1 cellular context compared by ENCODE assay signal in genomic region chr2:178277741-178278197, GRCh38.
TF ChIP-seq lines count a peak whose summit lies in the region.

No MANE protein-coding gene starts in this region.

TF ChIP-seq in K562, 482 proteins besides CTCF, POLR2A, EP300 and RAD21 (continued from another document and continues in another):
- TF ChIP-seq, protein P1, sequence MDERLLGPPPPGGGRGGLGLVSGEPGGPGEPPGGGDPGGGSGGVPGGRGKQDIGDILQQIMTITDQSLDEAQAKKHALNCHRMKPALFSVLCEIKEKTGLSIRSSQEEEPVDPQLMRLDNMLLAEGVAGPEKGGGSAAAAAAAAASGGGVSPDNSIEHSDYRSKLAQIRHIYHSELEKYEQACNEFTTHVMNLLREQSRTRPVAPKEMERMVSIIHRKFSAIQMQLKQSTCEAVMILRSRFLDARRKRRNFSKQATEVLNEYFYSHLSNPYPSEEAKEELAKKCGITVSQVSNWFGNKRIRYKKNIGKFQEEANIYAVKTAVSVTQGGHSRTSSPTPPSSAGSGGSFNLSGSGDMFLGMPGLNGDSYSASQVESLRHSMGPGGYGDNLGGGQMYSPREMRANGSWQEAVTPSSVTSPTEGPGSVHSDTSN (CRISPR knock-in tag; IDR thresholded peaks at IDR 0.05; ENCODE audit: low read depth), result no peak
- TF ChIP-seq, protein P1 (tag; conservative IDR thresholded peaks at IDR 0.05; ENCODE audit: low read depth), result no peak
- TF ChIP-seq CBX1 (IDR thresholded peaks at IDR 0.05; ENCODE audit: low read depth) (no peak), SNAPC5 (CRISPR knock-in tag; IDR thresholded peaks at IDR 0.05) (no peak), CBFA2T2 (conservative IDR thresholded peaks at IDR 0.05) (peak; percentile 60), TSC22D4 (tag; IDR thresholded peaks at IDR 0.05) (no peak), RAD51 (IDR thresholded peaks at IDR 0.05; ENCODE audit: borderline replicate concordance, low read depth) (peak; percentile 90), ZBTB17 (CRISPR knock-in tag; IDR thresholded peaks at IDR 0.05) (no peak), ZNF764 (CRISPR knock-in tag; IDR thresholded peaks at IDR 0.05; ENCODE audit: low read depth) (no peak), NCOR1 (IDR thresholded peaks at IDR 0.05) (no peak), MEIS2 (IDR thresholded peaks at IDR 0.05; ENCODE audit: partially characterized antibody) (no peak), MCM3 (IDR thresholded peaks at IDR 0.05) (no peak), BRCA1 (IDR thresholded peaks at IDR 0.05) (no peak), BRCA1 (CRISPR knock-in tag; IDR thresholded peaks at IDR 0.05) (no peak), TEAD1 (CRISPR knock-in tag; IDR thresholded peaks at IDR 0.05) (no peak), KDM4B (IDR thresholded peaks at IDR 0.05; ENCODE audit: borderline replicate concordance in 2 of 2, low read depth in 1 of 2) (no peak), ZNF347 (CRISPR knock-in tag; IDR thresholded peaks at IDR 0.05; ENCODE audit: low read depth) (no peak), ZBTB11 (CRISPR knock-in tag; IDR thresholded peaks at IDR 0.05) (no peak), YY1 (IDR thresholded peaks at IDR 0.05; ENCODE audit: borderline replicate concordance in 1 of 3, control insufficient read depth in 1 of 3, extremely low read depth in 1 of 3, insufficient read depth in 3 of 3, insufficient read length in 1 of 3, insufficient replicate concordance in 2 of 3, low read depth in 1 of 3, low read length in 2 of 3) (no peak), MLLT1 (IDR thresholded peaks at IDR 0.05) (peak; percentile 29 to 73; a peak in 1 of 4 replicates), ZNF445 (CRISPR knock-in tag; IDR thresholded peaks at IDR 0.05; ENCODE audit: low read depth) (no peak), HDGF (IDR thresholded peaks at IDR 0.05) (no peak), ELK3 (CRISPR knock-in tag; IDR thresholded peaks at IDR 0.05) (no peak), SMC3 (conservative IDR thresholded peaks at IDR 0.05; ENCODE audit: insufficient read depth, low read depth, low read length) (no peak), CEBPB (tag; IDR thresholded peaks at IDR 0.05) (peak; percentile 76), MBD2 (IDR thresholded peaks at IDR 0.05; ENCODE audit: borderline replicate concordance, low read depth) (no peak), SMARCA4 (IDR thresholded peaks at IDR 0.05) (peak; percentile 57; the same call in 1 of the 2 replicates), GABPA (tag; conservative IDR thresholded peaks at IDR 0.05; ENCODE audit: low read depth) (no peak), ZNF778 (CRISPR knock-in tag; IDR thresholded peaks at IDR 0.05) (no peak), SAFB2 (IDR thresholded peaks at IDR 0.05; ENCODE audit: borderline replicate concordance, low read depth, low read length, severe bottlenecking) (no peak), BCL6 (CRISPR knock-in tag; IDR thresholded peaks at IDR 0.05) (no peak), CHCHD3 (CRISPR knock-in tag; IDR thresholded peaks at IDR 0.05) (no peak), BACH1 (tag; IDR thresholded peaks at IDR 0.05) (no peak), ZNF175 (CRISPR knock-in tag; IDR thresholded peaks at IDR 0.05; ENCODE audit: low read depth) (no peak), MECOM (CRISPR knock-in tag; IDR thresholded peaks at IDR 0.05) (no peak)
- TF ChIP-seq, protein P2, sequence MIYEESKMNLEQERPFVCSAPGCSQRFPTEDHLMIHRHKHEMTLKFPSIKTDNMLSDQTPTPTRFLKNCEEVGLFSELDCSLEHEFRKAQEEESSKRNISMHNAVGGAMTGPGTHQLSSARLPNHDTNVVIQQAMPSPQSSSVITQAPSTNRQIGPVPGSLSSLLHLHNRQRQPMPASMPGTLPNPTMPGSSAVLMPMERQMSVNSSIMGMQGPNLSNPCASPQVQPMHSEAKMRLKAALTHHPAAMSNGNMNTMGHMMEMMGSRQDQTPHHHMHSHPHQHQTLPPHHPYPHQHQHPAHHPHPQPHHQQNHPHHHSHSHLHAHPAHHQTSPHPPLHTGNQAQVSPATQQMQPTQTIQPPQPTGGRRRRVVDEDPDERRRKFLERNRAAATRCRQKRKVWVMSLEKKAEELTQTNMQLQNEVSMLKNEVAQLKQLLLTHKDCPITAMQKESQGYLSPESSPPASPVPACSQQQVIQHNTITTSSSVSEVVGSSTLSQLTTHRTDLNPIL (CRISPR knock-in tag; IDR thresholded peaks at IDR 0.05), result no peak
- TF ChIP-seq, protein P3, sequence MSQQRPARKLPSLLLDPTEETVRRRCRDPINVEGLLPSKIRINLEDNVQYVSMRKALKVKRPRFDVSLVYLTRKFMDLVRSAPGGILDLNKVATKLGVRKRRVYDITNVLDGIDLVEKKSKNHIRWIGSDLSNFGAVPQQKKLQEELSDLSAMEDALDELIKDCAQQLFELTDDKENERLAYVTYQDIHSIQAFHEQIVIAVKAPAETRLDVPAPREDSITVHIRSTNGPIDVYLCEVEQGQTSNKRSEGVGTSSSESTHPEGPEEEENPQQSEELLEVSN (IDR thresholded peaks at IDR 0.05; ENCODE audit: borderline replicate concordance in 1 of 2, extremely low read depth in 1 of 2, insufficient read depth in 1 of 2, insufficient read length in 1 of 2, low read depth in 1 of 2, low read length in 1 of 2, poor library complexity in 1 of 2, severe bottlenecking in 1 of 2), result peak in 1 of 2 experiments; percentile 32
- TF ChIP-seq, protein P4, sequence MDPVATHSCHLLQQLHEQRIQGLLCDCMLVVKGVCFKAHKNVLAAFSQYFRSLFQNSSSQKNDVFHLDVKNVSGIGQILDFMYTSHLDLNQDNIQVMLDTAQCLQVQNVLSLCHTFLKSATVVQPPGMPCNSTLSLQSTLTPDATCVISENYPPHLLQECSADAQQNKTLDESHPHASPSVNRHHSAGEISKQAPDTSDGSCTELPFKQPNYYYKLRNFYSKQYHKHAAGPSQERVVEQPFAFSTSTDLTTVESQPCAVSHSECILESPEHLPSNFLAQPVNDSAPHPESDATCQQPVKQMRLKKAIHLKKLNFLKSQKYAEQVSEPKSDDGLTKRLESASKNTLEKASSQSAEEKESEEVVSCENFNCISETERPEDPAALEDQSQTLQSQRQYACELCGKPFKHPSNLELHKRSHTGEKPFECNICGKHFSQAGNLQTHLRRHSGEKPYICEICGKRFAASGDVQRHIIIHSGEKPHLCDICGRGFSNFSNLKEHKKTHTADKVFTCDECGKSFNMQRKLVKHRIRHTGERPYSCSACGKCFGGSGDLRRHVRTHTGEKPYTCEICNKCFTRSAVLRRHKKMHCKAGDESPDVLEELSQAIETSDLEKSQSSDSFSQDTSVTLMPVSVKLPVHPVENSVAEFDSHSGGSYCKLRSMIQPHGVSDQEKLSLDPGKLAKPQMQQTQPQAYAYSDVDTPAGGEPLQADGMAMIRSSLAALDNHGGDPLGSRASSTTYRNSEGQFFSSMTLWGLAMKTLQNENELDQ (CRISPR knock-in tag; IDR thresholded peaks at IDR 0.05; ENCODE audit: borderline replicate concordance), result no peak
- TF ChIP-seq, protein P5, sequence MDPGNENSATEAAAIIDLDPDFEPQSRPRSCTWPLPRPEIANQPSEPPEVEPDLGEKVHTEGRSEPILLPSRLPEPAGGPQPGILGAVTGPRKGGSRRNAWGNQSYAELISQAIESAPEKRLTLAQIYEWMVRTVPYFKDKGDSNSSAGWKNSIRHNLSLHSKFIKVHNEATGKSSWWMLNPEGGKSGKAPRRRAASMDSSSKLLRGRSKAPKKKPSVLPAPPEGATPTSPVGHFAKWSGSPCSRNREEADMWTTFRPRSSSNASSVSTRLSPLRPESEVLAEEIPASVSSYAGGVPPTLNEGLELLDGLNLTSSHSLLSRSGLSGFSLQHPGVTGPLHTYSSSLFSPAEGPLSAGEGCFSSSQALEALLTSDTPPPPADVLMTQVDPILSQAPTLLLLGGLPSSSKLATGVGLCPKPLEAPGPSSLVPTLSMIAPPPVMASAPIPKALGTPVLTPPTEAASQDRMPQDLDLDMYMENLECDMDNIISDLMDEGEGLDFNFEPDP (CRISPR knock-in tag; IDR thresholded peaks at IDR 0.05), result no peak
- TF ChIP-seq, protein P6, sequence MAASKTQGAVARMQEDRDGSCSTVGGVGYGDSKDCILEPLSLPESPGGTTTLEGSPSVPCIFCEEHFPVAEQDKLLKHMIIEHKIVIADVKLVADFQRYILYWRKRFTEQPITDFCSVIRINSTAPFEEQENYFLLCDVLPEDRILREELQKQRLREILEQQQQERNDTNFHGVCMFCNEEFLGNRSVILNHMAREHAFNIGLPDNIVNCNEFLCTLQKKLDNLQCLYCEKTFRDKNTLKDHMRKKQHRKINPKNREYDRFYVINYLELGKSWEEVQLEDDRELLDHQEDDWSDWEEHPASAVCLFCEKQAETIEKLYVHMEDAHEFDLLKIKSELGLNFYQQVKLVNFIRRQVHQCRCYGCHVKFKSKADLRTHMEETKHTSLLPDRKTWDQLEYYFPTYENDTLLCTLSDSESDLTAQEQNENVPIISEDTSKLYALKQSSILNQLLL (CRISPR knock-in tag; IDR thresholded peaks at IDR 0.05; ENCODE audit: borderline replicate concordance), result no peak
- TF ChIP-seq, protein P7, sequence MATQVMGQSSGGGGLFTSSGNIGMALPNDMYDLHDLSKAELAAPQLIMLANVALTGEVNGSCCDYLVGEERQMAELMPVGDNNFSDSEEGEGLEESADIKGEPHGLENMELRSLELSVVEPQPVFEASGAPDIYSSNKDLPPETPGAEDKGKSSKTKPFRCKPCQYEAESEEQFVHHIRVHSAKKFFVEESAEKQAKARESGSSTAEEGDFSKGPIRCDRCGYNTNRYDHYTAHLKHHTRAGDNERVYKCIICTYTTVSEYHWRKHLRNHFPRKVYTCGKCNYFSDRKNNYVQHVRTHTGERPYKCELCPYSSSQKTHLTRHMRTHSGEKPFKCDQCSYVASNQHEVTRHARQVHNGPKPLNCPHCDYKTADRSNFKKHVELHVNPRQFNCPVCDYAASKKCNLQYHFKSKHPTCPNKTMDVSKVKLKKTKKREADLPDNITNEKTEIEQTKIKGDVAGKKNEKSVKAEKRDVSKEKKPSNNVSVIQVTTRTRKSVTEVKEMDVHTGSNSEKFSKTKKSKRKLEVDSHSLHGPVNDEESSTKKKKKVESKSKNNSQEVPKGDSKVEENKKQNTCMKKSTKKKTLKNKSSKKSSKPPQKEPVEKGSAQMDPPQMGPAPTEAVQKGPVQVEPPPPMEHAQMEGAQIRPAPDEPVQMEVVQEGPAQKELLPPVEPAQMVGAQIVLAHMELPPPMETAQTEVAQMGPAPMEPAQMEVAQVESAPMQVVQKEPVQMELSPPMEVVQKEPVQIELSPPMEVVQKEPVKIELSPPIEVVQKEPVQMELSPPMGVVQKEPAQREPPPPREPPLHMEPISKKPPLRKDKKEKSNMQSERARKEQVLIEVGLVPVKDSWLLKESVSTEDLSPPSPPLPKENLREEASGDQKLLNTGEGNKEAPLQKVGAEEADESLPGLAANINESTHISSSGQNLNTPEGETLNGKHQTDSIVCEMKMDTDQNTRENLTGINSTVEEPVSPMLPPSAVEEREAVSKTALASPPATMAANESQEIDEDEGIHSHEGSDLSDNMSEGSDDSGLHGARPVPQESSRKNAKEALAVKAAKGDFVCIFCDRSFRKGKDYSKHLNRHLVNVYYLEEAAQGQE (CRISPR knock-in tag; IDR thresholded peaks at IDR 0.05; ENCODE audit: low read depth), result no peak
